Comparison of ENCODE assay signal across 1 cellular context in genomic region chr11:70862093-70862492, GRCh38.
A peak's percentile ranks its signal among the peaks of the same experiment; 100 is the strongest.
TF ChIP-seq lines count a peak whose summit lies in the region.

No MANE protein-coding gene starts in this region.

TF ChIP-seq in HepG2, 621 proteins besides CTCF, POLR2A, EP300 and RAD21 (continued from another document):
- peak; percentile 68; the same call in 1 of the 2 replicates for TF ChIP-seq PRDM15 (CRISPR knock-in tag; IDR thresholded peaks at IDR 0.05)
- no peak for TF ChIP-seq TEAD3 (CRISPR knock-in tag; optimal IDR thresholded peaks at IDR 0.05; ENCODE audit: borderline replicate concordance)
